In genomic region chr10:3470191-3470590, GRCh38 we compare ENCODE assay signal across 1 cellular context.
TF ChIP-seq lines count a peak whose summit lies in the region.

No MANE protein-coding gene starts in this region.

TF ChIP-seq in IMR-90, 13 proteins besides CTCF, POLR2A, EP300 and RAD21 (continued from another document):
- TF ChIP-seq MAZ (IDR thresholded peaks at IDR 0.05; ENCODE audit: borderline replicate concordance, low read depth, low read length), result no peak
- TF ChIP-seq BHLHE40 (IDR thresholded peaks at IDR 0.05; ENCODE audit: low read depth, low read length), result no peak
- TF ChIP-seq MAFK (IDR thresholded peaks at IDR 0.05; ENCODE audit: low read depth, low read length), result no peak
- TF ChIP-seq RCOR1 (IDR thresholded peaks at IDR 0.05; ENCODE audit: insufficient replicate concordance, low read length), result no peak
- TF ChIP-seq CHD1 (IDR thresholded peaks at IDR 0.05; ENCODE audit: low read depth, low read length), result no peak
- TF ChIP-seq FOS (IDR thresholded peaks at IDR 0.05; ENCODE audit: low read depth, low read length), result no peak
- TF ChIP-seq, protein P1, sequence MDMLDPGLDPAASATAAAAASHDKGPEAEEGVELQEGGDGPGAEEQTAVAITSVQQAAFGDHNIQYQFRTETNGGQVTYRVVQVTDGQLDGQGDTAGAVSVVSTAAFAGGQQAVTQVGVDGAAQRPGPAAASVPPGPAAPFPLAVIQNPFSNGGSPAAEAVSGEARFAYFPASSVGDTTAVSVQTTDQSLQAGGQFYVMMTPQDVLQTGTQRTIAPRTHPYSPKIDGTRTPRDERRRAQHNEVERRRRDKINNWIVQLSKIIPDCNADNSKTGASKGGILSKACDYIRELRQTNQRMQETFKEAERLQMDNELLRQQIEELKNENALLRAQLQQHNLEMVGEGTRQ (IDR thresholded peaks at IDR 0.05; ENCODE audit: low read depth, low read length), result no peak
